Comparison of ENCODE assay signal across 9 cellular contexts in genomic region chr10:15084502-15084922, GRCh38. TPM values are rescaled to one million over a fixed set of nuclear protein-coding genes. Genes with fewer than 3 reads are reported as not detected.
DNase-seq lines count a peak whose midpoint lies in the region; ATAC-seq, FAIRE-seq and TF ChIP-seq lines count a peak whose summit lies in the region.
"Had no signal": no experiment of that assay in that cellular context is flagged by ENCODE, and none has a peak within 500 bp of the region (broad histone marks: within the 10 kb centered on the region; RNA-seq: fewer than 3 reads in every experiment).

No MANE protein-coding gene starts in this region.

- POLR2A ChIA-PET in GM12878 (lab: Charles Lee): no interaction called here

- no peak for TF ChIP-seq POLR2A in GM12878 (IDR thresholded peaks at IDR 0.05; ENCODE audit: low read depth, low read length)

- H2AFZ ChIP-seq in GM12878 (ENCODE audit: control insufficient read depth, low read depth, low read length): no peak overlapping the region

- no peak for FAIRE-seq in GM12878 (lab: Jason Lieb, UNC)

- no TSS peak for BruUV-seq in GM12878 (replicated peaks; lab: Mats Ljungman, UMichigan)

- no peak for DNase-seq in CD14-positive monocyte (ENCODE audit: low spot score)
- peak; percentile 94 for DNase-seq in M059J (ENCODE audit: low read depth)
- no peak for DNase-seq in GM12878 (ENCODE audit: low read depth, low spot score)
- peak; percentile 20 for DNase-seq in iPS DF 6.9 (ENCODE audit: low read depth, low spot score)
- DNase-seq in NCI-H1092 (lab: John Stamatoyannopoulos, UW): no peak
- no peak for DNase-seq in NCI-H82 treated with DMSO at 0.1 percent for 48 hours (lab: John Stamatoyannopoulos, UW; ENCODE audit: unreplicated experiment)
- DNase-seq in stimulated activated CD4-positive, alpha-beta T cell treated with anti-CD3 and anti-CD28 coated beads, Interleukin-15, amount 100 ng/mL, for 24 hours: no peak

- ATAC-seq in GM12878: peak; percentile 11; the same call in 2 of the 3 replicates

- SMC1A ChIA-PET in GM12878 (lab: Charles Lee; ENCODE audit: uncharacterized antibody, unreplicated experiment): no interaction called here

- in situ Hi-C loops in GM12878 (cut with MboI): no loop called here

- intact Hi-C loops in CD14-positive monocyte (cut with micrococcal nuclease) (no loop called here), GM12878 (cut with micrococcal nuclease; ENCODE audit: unreplicated experiment) (no loop called here)

- WGBS in GM12878 (ENCODE audit: insufficient coverage, insufficient replicate concordance, low lambda C conversion rate, missing lambda C conversion rate): 27% methylated on average over 7 of the region's 7 CpGs
- WGBS in iPS DF 6.9 (ENCODE audit: insufficient coverage, insufficient read length): no CpG with 5 or more reads among the region's 7 CpGs

- H3K27ac Mint-ChIP-seq in CD14-positive monocyte: no peak overlapping the region

- CTCF ChIA-PET in GM12878 (lab: Yijun Ruan, JAX): no interaction called here

- H3K4me1 Mint-ChIP-seq in CD14-positive monocyte: peaks cover 4% of the 10 kb centered on the region

- no peak for TF ChIP-seq EP300 in GM12878 (IDR thresholded peaks at IDR 0.05; ENCODE audit: borderline replicate concordance in 1 of 2, control insufficient read depth in 1 of 2, low read depth in 2 of 2, low read length in 2 of 2)

- H3K4me3 ChIP-seq in GM12878 (no peak overlapping the region), iPS DF 6.9 (ENCODE audit: low read length) (no peak overlapping the region), skeletal muscle satellite cell (ENCODE audit: low read length) (peak overlapping the region; percentile 71)

- H3K27me3 ChIP-seq in GM12878 (replicated peaks in 1 of 2; ENCODE audit: control insufficient read depth in 2 of 2, insufficient read depth in 2 of 2, low read length in 1 of 2) (no peaks in the 10 kb centered on the region), iPS DF 6.9 (ENCODE audit: control insufficient read depth, insufficient read depth, low read length) (no peaks in the 10 kb centered on the region), skeletal muscle satellite cell (ENCODE audit: control insufficient read depth, insufficient read depth, low read length) (no peaks in the 10 kb centered on the region)

- H3K79me2 ChIP-seq in GM12878 (ENCODE audit: control insufficient read depth, insufficient read depth, low read length): no peaks in the 10 kb centered on the region

- H4K20me1 ChIP-seq in GM12878 (ENCODE audit: control insufficient read depth, insufficient read depth): no peaks in the 10 kb centered on the region

- no peaks in the 10 kb centered on the region for H3K9me3 Mint-ChIP-seq in CD14-positive monocyte

- H3K9me3 ChIP-seq in GM12878 (replicated peaks; ENCODE audit: control insufficient read depth, insufficient read depth, low read length) (no peaks in the 10 kb centered on the region), iPS DF 6.9 (ENCODE audit: control insufficient read depth, insufficient read depth, low read length) (no peaks in the 10 kb centered on the region), skeletal muscle satellite cell (replicated peaks; ENCODE audit: low read length) (no peaks in the 10 kb centered on the region)

- H3K4me2 ChIP-seq in GM12878 (ENCODE audit: control insufficient read depth, insufficient read depth) (no peak overlapping the region), skeletal muscle satellite cell (ENCODE audit: low read length) (peak overlapping the region; percentile 79)

- no peak for TF ChIP-seq RAD21 in GM12878 (IDR thresholded peaks at IDR 0.05; ENCODE audit: insufficient read depth, low read depth, low read length)

- H3K4me1 ChIP-seq in GM12878 (ENCODE audit: control insufficient read depth, insufficient read depth, low read length) (no peaks in the 10 kb centered on the region), iPS DF 6.9 (ENCODE audit: control insufficient read depth, insufficient read depth, low read length) (no peaks in the 10 kb centered on the region), skeletal muscle satellite cell (ENCODE audit: control insufficient read depth, insufficient read depth, low read length) (peaks cover 15% of the 10 kb centered on the region)

- TF ChIP-seq CTCF in CD14-positive monocyte (IDR thresholded peaks at IDR 0.05) (no peak), GM12878 (IDR thresholded peaks at IDR 0.05 in 2 of 3, conservative IDR thresholded peaks at IDR 0.05 in 1 of 3; ENCODE audit: control insufficient read depth in 2 of 3, extremely low read depth in 1 of 3, insufficient read depth in 1 of 3, low read depth in 3 of 3, low read length in 3 of 3) (no peak)

- H3K9ac ChIP-seq in GM12878 (ENCODE audit: control insufficient read depth, insufficient read depth, low read length) (no peak overlapping the region), skeletal muscle satellite cell (ENCODE audit: low read depth, low read length) (peak overlapping the region; percentile 69)

- H3K36me3 ChIP-seq in GM12878 (ENCODE audit: control insufficient read depth in 2 of 2, insufficient read depth in 2 of 2, low read length in 1 of 2): no peaks in the 10 kb centered on the region
- H3K36me3 ChIP-seq in iPS DF 6.9 (ENCODE audit: control insufficient read depth, insufficient read depth, low read length): no peaks in the 10 kb centered on the region
- no peaks in the 10 kb centered on the region for H3K36me3 ChIP-seq in skeletal muscle satellite cell (ENCODE audit: insufficient read depth, low read length)

- H3K4me3 Mint-ChIP-seq in CD14-positive monocyte: peak overlapping the region; percentile 24 to 32

- RAD21 ChIA-PET in GM12878 (lab: Charles Lee; ENCODE audit: unreplicated experiment): no interaction called here

- no peak overlapping the region for H3K27ac ChIP-seq in GM12878 (ENCODE audit: control insufficient read depth, insufficient read depth)
- H3K27ac ChIP-seq in iPS DF 6.9 (ENCODE audit: low read length): no peak overlapping the region

- no peaks in the 10 kb centered on the region for H3K36me3 Mint-ChIP-seq in CD14-positive monocyte

- H3K27me3 Mint-ChIP-seq in CD14-positive monocyte (ENCODE audit: low read depth in 3 of 3): peaks cover 5 to 21% (median 12%) of the 10 kb centered on the region in 3 donors

RNA-seq across cellular contexts. Expression of gene ACBD7, which starts 4.1 kb away (rescaled TPM):
- polyA plus RNA-seq in CD14-positive monocyte (not detected), GM12878 (2011; rRNA removed) (0.39 and 0.46 TPM in 2 replicates), GM12878 (2014; fragmentation: Illumina TruSeq; extraction: Trizol) (0.25 and 0.33 TPM in 2 replicates), GM12878 (2014; fragmentation: Nextera tagmentation; extraction: Ambion mirVana) (under 1 TPM; 0.04 to 0.37 TPM), GM12878 (2014; rRNA removed) (0.28 and 0.35 TPM in 2 replicates), GM12878 (2016; fragmentation: Nextera tagmentation; extraction: Ambion mirVana) (under 1 TPM; 0.24 to 0.42 TPM)
- 0.64 and 5.8 TPM in 2 replicates for total RNA-seq in M059J (2014; rRNA removed; shearing (Covaris generic))
- 0.31 and 0.39 TPM in 2 replicates for total RNA-seq in GM12878 (2013; cell fraction: nucleolus; rRNA removed)
- total RNA-seq in GM12878 (2014; rRNA removed) (0.16 and 0.68 TPM in 2 replicates), GM12878 (2014; rRNA removed; fragmentation: Illumina TruSeq; extraction: Trizol) (0.36 and 0.37 TPM in 2 replicates), GM12878 (2021) (0.27 and 0.74 TPM in 2 replicates)
- 0.42 TPM for polyA plus RNA-seq in GM12878 (2011; ENCODE audit: low read depth)
- polyA plus RNA-seq in GM12878 (2011; cell fraction: cytosol; rRNA removed): 0.25 and 0.30 TPM in 2 replicates
- polyA plus RNA-seq in GM12878 (2011; cell fraction: nucleus; rRNA removed): 0.13 TPM in 1 of 2 replicates, not detected in the other
- polyA plus RNA-seq in GM12878 (2012): 0.24 and 0.35 TPM in 2 replicates
- 0.15 and 0.29 TPM in 2 replicates for polyA minus RNA-seq in GM12878 (2011; rRNA and poly(A)+ RNA removed)
- not detected in 2 replicates for polyA minus RNA-seq in GM12878 (2011; cell fraction: cytosol; rRNA and poly(A)+ RNA removed)
- polyA minus RNA-seq in GM12878 (2011; cell fraction: nucleus; rRNA and poly(A)+ RNA removed): not detected in 2 replicates
- 0.76 TPM in 1 of 2 replicates, not detected in the other for total RNA-seq in skeletal muscle satellite cell (2012; rRNA removed)

RNA-seq across cellular contexts. Expression of gene RPP38, which starts 12.6 kb away (rescaled TPM):
- polyA plus RNA-seq in CD14-positive monocyte (10 to 100 TPM; 13.3 to 13.8 TPM), GM12878 (2011; rRNA removed) (26.6 and 26.7 TPM in 2 replicates), GM12878 (2014; fragmentation: Illumina TruSeq; extraction: Trizol) (40.9 and 48.9 TPM in 2 replicates), GM12878 (2014; fragmentation: Nextera tagmentation; extraction: Ambion mirVana) (10 to 100 TPM; 27.7 to 38.4 TPM), GM12878 (2014; rRNA removed) (17.0 and 24.0 TPM in 2 replicates), GM12878 (2016; fragmentation: Nextera tagmentation; extraction: Ambion mirVana) (10 to 100 TPM; 32.0 to 32.4 TPM)
- 8.7 and 8.9 TPM in 2 replicates for total RNA-seq in M059J (2014; rRNA removed; shearing (Covaris generic))
- total RNA-seq in GM12878 (2013; cell fraction: nucleolus; rRNA removed): 15.3 and 15.6 TPM in 2 replicates
- total RNA-seq in GM12878 (2014; rRNA removed) (12.8 and 13.0 TPM in 2 replicates), GM12878 (2014; rRNA removed; fragmentation: Illumina TruSeq; extraction: Trizol) (19.0 and 21.4 TPM in 2 replicates), GM12878 (2021) (18.5 and 19.0 TPM in 2 replicates)
- 17.3 TPM for polyA plus RNA-seq in GM12878 (2011; ENCODE audit: low read depth)
- 25.3 and 26.2 TPM in 2 replicates for polyA plus RNA-seq in GM12878 (2011; cell fraction: cytosol; rRNA removed)
- 14.4 and 17.7 TPM in 2 replicates for polyA plus RNA-seq in GM12878 (2011; cell fraction: nucleus; rRNA removed)
- 13.6 and 18.8 TPM in 2 replicates for polyA plus RNA-seq in GM12878 (2012)
- polyA minus RNA-seq in GM12878 (2011; rRNA and poly(A)+ RNA removed): 16.6 and 17.0 TPM in 2 replicates
- polyA minus RNA-seq in GM12878 (2011; cell fraction: cytosol; rRNA and poly(A)+ RNA removed): 8.0 and 9.0 TPM in 2 replicates
- 7.3 and 12.0 TPM in 2 replicates for polyA minus RNA-seq in GM12878 (2011; cell fraction: nucleus; rRNA and poly(A)+ RNA removed)
- total RNA-seq in skeletal muscle satellite cell (2012; rRNA removed): 15.1 and 16.7 TPM in 2 replicates

RNA-seq across cellular contexts. Expression of gene OLAH, which starts 40.8 kb away (rescaled TPM):
- polyA plus RNA-seq in CD14-positive monocyte (not detected), GM12878 (2011; rRNA removed) (1.4 and 2.0 TPM in 2 replicates), GM12878 (2014; fragmentation: Illumina TruSeq; extraction: Trizol) (1.1 and 2.4 TPM in 2 replicates), GM12878 (2014; fragmentation: Nextera tagmentation; extraction: Ambion mirVana) (under 1 TPM; 0.10 to 0.44 TPM), GM12878 (2014; rRNA removed) (0.38 and 0.52 TPM in 2 replicates), GM12878 (2016; fragmentation: Nextera tagmentation; extraction: Ambion mirVana) (under 1 TPM in 1 of 2 experiments, not detected in 1; 0.19 TPM)
- 0.52 TPM in 1 of 2 replicates, not detected in the other for total RNA-seq in M059J (2014; rRNA removed; shearing (Covaris generic))
- 0.78 TPM in 1 of 2 replicates, not detected in the other for total RNA-seq in GM12878 (2013; cell fraction: nucleolus; rRNA removed)
- total RNA-seq in GM12878 (2014; rRNA removed) (0.49 and 0.85 TPM in 2 replicates), GM12878 (2014; rRNA removed; fragmentation: Illumina TruSeq; extraction: Trizol) (0.74 and 0.98 TPM in 2 replicates), GM12878 (2021) (0.56 and 0.59 TPM in 2 replicates)
- polyA plus RNA-seq in GM12878 (2011; ENCODE audit: low read depth): 0.71 TPM
- 0.79 and 0.95 TPM in 2 replicates for polyA plus RNA-seq in GM12878 (2011; cell fraction: cytosol; rRNA removed)
- 0.31 and 0.38 TPM in 2 replicates for polyA plus RNA-seq in GM12878 (2011; cell fraction: nucleus; rRNA removed)
- polyA plus RNA-seq in GM12878 (2012): 0.70 and 0.76 TPM in 2 replicates
- polyA minus RNA-seq in GM12878 (2011; rRNA and poly(A)+ RNA removed): 0.37 and 0.88 TPM in 2 replicates
- not detected in 2 replicates for polyA minus RNA-seq in GM12878 (2011; cell fraction: cytosol; rRNA and poly(A)+ RNA removed)
- polyA minus RNA-seq in GM12878 (2011; cell fraction: nucleus; rRNA and poly(A)+ RNA removed): 0.60 TPM in 1 of 2 replicates, not detected in the other
- total RNA-seq in skeletal muscle satellite cell (2012; rRNA removed): 2.6 and 6.1 TPM in 2 replicates
- total RNA-seq: mononuclear cell had no signal

Comparison
In these comparisons a context has a peak if more than half of its experiments do, and no peak if none do; other contexts are left out.
1. DNase-seq: peak in M059J (single experiment) and iPS DF 6.9 (single experiment); none in CD14-positive monocyte (single experiment), GM12878 (single experiment), NCI-H1092 (single experiment), NCI-H82 treated with DMSO at 0.1 percent for 48 hours (single experiment) and stimulated activated CD4-positive, alpha-beta T cell treated with anti-CD3 and anti-CD28 coated beads, Interleukin-15, amount 100 ng/mL, for 24 hours (single experiment).